1 cellular context compared by ENCODE assay signal in genomic region chr12:105192624-105193225, GRCh38.
TF ChIP-seq lines count a peak whose summit lies in the region.

No MANE protein-coding gene starts in this region.

TF ChIP-seq in SK-N-SH treated with all-trans-retinoic acid at 6 μM for 48 hours, 23 proteins besides CTCF, POLR2A, EP300 and RAD21 (continued from another document):
- no peak for TF ChIP-seq TSHZ2 (CRISPR knock-in tag; IDR thresholded peaks at IDR 0.05)
- no peak for TF ChIP-seq ARNTL (CRISPR knock-in tag; IDR thresholded peaks at IDR 0.05; ENCODE audit: borderline replicate concordance, low read depth)
- no peak for TF ChIP-seq CSDC2 (CRISPR knock-in tag; IDR thresholded peaks at IDR 0.05)
- TF ChIP-seq ZNF70 (CRISPR knock-in tag; IDR thresholded peaks at IDR 0.05), result no peak
- no peak for TF ChIP-seq SNAI2 (CRISPR knock-in tag; IDR thresholded peaks at IDR 0.05)
- no peak for TF ChIP-seq BACH2 (CRISPR knock-in tag; IDR thresholded peaks at IDR 0.05; ENCODE audit: borderline replicate concordance)
- TF ChIP-seq TOX (CRISPR knock-in tag; IDR thresholded peaks at IDR 0.05; ENCODE audit: borderline replicate concordance), result no peak
TF ChIP-seq in SK-N-SH treated with all-trans-retinoic acid at 6 μM for 48 hours: peak in this region for 0.
